ENCODE assay signal across 28 cellular contexts in genomic region chr12:95515197-95515596, GRCh38. TPM values are rescaled to one million over a fixed set of nuclear protein-coding genes. Genes with fewer than 3 reads are reported as not detected.
A peak's percentile ranks its signal among the peaks of the same experiment; 100 is the strongest.
DNase-seq lines count a peak whose midpoint lies in the region; ATAC-seq, FAIRE-seq and TF ChIP-seq lines count a peak whose summit lies in the region.
"Had no signal": no experiment of that assay in that cellular context is flagged by ENCODE, and none has a peak within 500 bp of the region (broad histone marks: within the 10 kb centered on the region; RNA-seq: fewer than 3 reads in every experiment).

No MANE protein-coding gene starts in this region.

- no peak overlapping the region for H3K18ac ChIP-seq in H1 (ENCODE audit: extremely low read depth, low read length)

- H2BK5ac ChIP-seq in H1 (ENCODE audit: low read depth, low read length) = no peak overlapping the region

- TF ChIP-seq POLR2A in H1 (IDR thresholded peaks at IDR 0.05; ENCODE audit: control extremely low read depth in 1 of 2, low read depth in 2 of 2, low read length in 2 of 2) = 0 out of 3 replicates have a peak, but pooled peaks of 1 of the 2 experiments have one; percentile 38

- H3K27me3 ChIP-seq in CD8-positive, alpha-beta T cell (ENCODE audit: insufficient read depth, low read length) = no peaks in the 10 kb centered on the region
- H3K27me3 ChIP-seq in HUES48 (ENCODE audit: control insufficient read depth, insufficient read depth, low read length) (no peaks in the 10 kb centered on the region), H1 (replicated peaks in 1 of 4; ENCODE audit: control insufficient read depth in 3 of 4, extremely low read depth in 1 of 4, insufficient read depth in 3 of 4, low read length in 3 of 4) (no peaks in the 10 kb centered on the region)
- H3K27me3 ChIP-seq: BLaER1, SJSA1 had no signal

- no peaks in the 10 kb centered on the region for H3K4me1 ChIP-seq in CD8-positive, alpha-beta T cell (ENCODE audit: insufficient read depth, low read length)
- H3K4me1 ChIP-seq in HUES48 (ENCODE audit: control insufficient read depth, insufficient read depth, low read length) (no peaks in the 10 kb centered on the region), H1 (replicated peaks in 1 of 4; ENCODE audit: control insufficient read depth in 3 of 4, insufficient read depth in 4 of 4, low read length in 3 of 4) (no peaks in the 10 kb centered on the region)
- H3K4me1 ChIP-seq: BLaER1, SJSA1 had no signal

- no peak overlapping the region for H3K56ac ChIP-seq in H1 (replicated peaks; ENCODE audit: insufficient read length, low read depth, low read length)

- no peaks in the 10 kb centered on the region for H3K9me3 ChIP-seq in CD8-positive, alpha-beta T cell (ENCODE audit: low read length)
- no peaks in the 10 kb centered on the region for H3K9me3 ChIP-seq in HUES48 (ENCODE audit: control insufficient read depth, insufficient read depth, low read length)
- H3K9me3 ChIP-seq in H1 (ENCODE audit: insufficient read depth in 2 of 2, low read depth in 1 of 2, low read length in 1 of 2) = no peaks in the 10 kb centered on the region
- H3K9me3 ChIP-seq: BLaER1, Caco-2, SJSA1 had no signal

- peaks cover 22% of the 10 kb centered on the region for H3K36me3 ChIP-seq in CD8-positive, alpha-beta T cell (ENCODE audit: insufficient read depth, low read length)
- H3K36me3 ChIP-seq in HUES48 (ENCODE audit: control insufficient read depth, insufficient read depth, low read length) (peaks cover 89% of the 10 kb centered on the region), H1 (ENCODE audit: control insufficient read depth in 2 of 4, insufficient read depth in 4 of 4, low read length in 3 of 4) (peaks cover 10 to 66% (median 46%) of the 10 kb centered on the region in 4 experiments)

- H3K23me2 ChIP-seq in H1 (ENCODE audit: low read depth, low read length) = no peaks in the 10 kb centered on the region

- no peak for TF ChIP-seq CTCF in CD8-positive, alpha-beta T cell (IDR thresholded peaks at IDR 0.05)
- TF ChIP-seq CTCF in H1 (IDR thresholded peaks at IDR 0.05; ENCODE audit: control extremely low read depth in 1 of 3, insufficient read depth in 1 of 3, low read depth in 1 of 3, low read length in 3 of 3) = no peak
- no peak for TF ChIP-seq CTCF in progenitor cell of endocrine pancreas (IDR thresholded peaks at IDR 0.05; ENCODE audit: unreplicated experiment)

- CTCF ChIA-PET in CD8-positive, alpha-beta T cell (lab: Charles Lee) = no interaction called here
- CTCF ChIA-PET in H1 (lab: Charles Lee; ENCODE audit: partially characterized antibody) = interaction anchor here (0.6 to 1.8 kb wide), 4 partner anchors 19 to 280 kb away, joined by 3 to 8 read pairs (median 4); no protein-coding TSS in a partner anchor

- H3K27ac Mint-ChIP-seq in CD8-positive, alpha-beta T cell = peak overlapping the region; percentile 60
- peak overlapping the region; percentile 69 for H3K27ac Mint-ChIP-seq in progenitor cell of endocrine pancreas
- H3K27ac Mint-ChIP-seq: CD4-positive, CD25-positive, alpha-beta regulatory T cell had no signal

- H3K79me2 ChIP-seq in H1 (ENCODE audit: control insufficient read depth in 1 of 2, insufficient read depth in 2 of 2, low read length in 2 of 2) = no peaks in the 10 kb centered on the region

- no peak overlapping the region for H2BK20ac ChIP-seq in H1 (ENCODE audit: low read length)

- H3K4me3 ChIP-seq in CD8-positive, alpha-beta T cell (ENCODE audit: low read depth, low read length) = no peak overlapping the region
- no peak overlapping the region for H3K4me3 ChIP-seq in HUES48 (ENCODE audit: low read depth, low read length)
- H3K4me3 ChIP-seq in H1 (ENCODE audit: extremely low read depth in 1 of 4, insufficient read depth in 2 of 4, low read depth in 3 of 4, low read length in 4 of 4) = no peak overlapping the region
- H3K4me3 ChIP-seq: BLaER1, GM12878, SJSA1 had no signal

- no peak for FAIRE-seq in H1 (lab: Jason Lieb, UNC)
- FAIRE-seq: A204.1, GM12878, GM19239 had no signal

- no peak overlapping the region for H4K91ac ChIP-seq in H1 (replicated peaks; ENCODE audit: insufficient read length, low read length)

- POLR2A ChIA-PET in CD8-positive, alpha-beta T cell (lab: Charles Lee) = interaction anchor here (1.2 kb wide), 1 partner anchor 41 kb away, joined by 3 read pairs; the partner anchor contains the start of gene METAP2
- POLR2A ChIA-PET in H1 (lab: Charles Lee; ENCODE audit: partially characterized antibody) = interaction anchor here (0.6 to 2.2 kb wide), 12 partner anchors 9 to 157 kb away, joined by 3 to 9 read pairs (median 3); partner anchors contain the start of gene METAP2

- no peak for TF ChIP-seq RAD21 in H1 (IDR thresholded peaks at IDR 0.05 in 1 of 2, conservative IDR thresholded peaks at IDR 0.05 in 1 of 2; ENCODE audit: low read depth in 2 of 2, low read length in 2 of 2)

- H3K9ac ChIP-seq in HUES48 (ENCODE audit: low read depth, low read length) (no peak overlapping the region), H1 (replicated peaks in 1 of 4; ENCODE audit: extremely low read depth in 1 of 4, low read depth in 3 of 4, low read length in 3 of 4) (no peak overlapping the region)
- H3K9ac ChIP-seq: BLaER1 had no signal

- peaks cover 0 to 2% of the 10 kb centered on the region in 2 experiments for H4K20me1 ChIP-seq in H1 (replicated peaks in 1 of 2; ENCODE audit: control insufficient read depth in 1 of 2, insufficient read depth in 2 of 2, low read length in 2 of 2)
- H4K20me1 ChIP-seq: BLaER1 had no signal

- H3K4me2 ChIP-seq in H1 (ENCODE audit: insufficient read depth in 1 of 2, low read depth in 2 of 2, low read length in 2 of 2) = no peak overlapping the region
- H3K4me2 ChIP-seq: BLaER1 had no signal

- no peak overlapping the region for H4K8ac ChIP-seq in H1 (ENCODE audit: extremely low read depth, insufficient read depth, low read length)

- no peak for TF ChIP-seq EP300 in H1 (IDR thresholded peaks at IDR 0.05; ENCODE audit: borderline replicate concordance in 1 of 2, low read depth in 2 of 2, low read length in 2 of 2)

- H2AFZ ChIP-seq in H1 (ENCODE audit: low read length) = no peak overlapping the region

- no peak overlapping the region for H3K4me3 Mint-ChIP-seq in CD8-positive, alpha-beta T cell
- H3K4me3 Mint-ChIP-seq in progenitor cell of endocrine pancreas (ENCODE audit: low read depth) = no peak overlapping the region
- H3K4me3 Mint-ChIP-seq: CD4-positive, CD25-positive, alpha-beta regulatory T cell had no signal

- ATAC-seq in CD8-positive, alpha-beta T cell = no peak
- ATAC-seq in GM18909 (IDR thresholded peaks at IDR 0.05; ENCODE audit: poor library complexity, unreplicated experiment) = no peak
- no peak for ATAC-seq in HG03342 (IDR thresholded peaks at IDR 0.05; ENCODE audit: unreplicated experiment)
- ATAC-seq: GM12878 had no signal

- no peak overlapping the region for H2BK120ac ChIP-seq in H1 (replicated peaks; ENCODE audit: low read depth, low read length)

- no peak for DNase-seq in CD8-positive, alpha-beta T cell
- DNase-seq in H1 (ENCODE audit: low read depth in 1 of 2, low spot score in 2 of 2) = no peak
- no peak for DNase-seq in progenitor cell of endocrine pancreas (ENCODE audit: low spot score, unreplicated experiment)
- no peak for DNase-seq in activated CD4-positive, CD25-positive, alpha-beta regulatory T cell treated with anti-CD3 and anti-CD28 coated beads, Interleukin-2, amount 50 U/mL, for 72 hours
- DNase-seq: Caco-2; CD4-positive, CD25-positive, alpha-beta regulatory T cell; DMS 273 treated with DMSO at 0.1 percent for 48 hours; DMS79; EL; GDM1; H7; KG1; MM.1S; NCI-H2029 treated with DMSO at 0.1 percent for 48 hours; NCI-H226; NCI-H510A; NCI-H69; Right ventricle myocardium superior; RPMI8226 had no signal

- no peaks in the 10 kb centered on the region for H3K27me3 Mint-ChIP-seq in CD8-positive, alpha-beta T cell (ENCODE audit: low read depth)
- no peaks in the 10 kb centered on the region for H3K27me3 Mint-ChIP-seq in progenitor cell of endocrine pancreas
- H3K27me3 Mint-ChIP-seq: CD4-positive, CD25-positive, alpha-beta regulatory T cell had no signal

- H3K79me1 ChIP-seq in H1 (ENCODE audit: low read depth, low read length) = no peaks in the 10 kb centered on the region

- 86% methylated on average over 3 of the region's 3 CpGs; no CpG with 5 or more reads in 1 of the 2 experiments for WGBS in H1 (ENCODE audit: extremely low coverage in 1 of 2, insufficient coverage in 1 of 2, insufficient read length in 1 of 2, insufficient replicate concordance in 2 of 2, low coverage in 1 of 2, low lambda C conversion rate in 2 of 2, missing lambda C conversion rate in 1 of 2), 2 experiments

- no peak overlapping the region for H4K5ac ChIP-seq in H1 (ENCODE audit: insufficient read length, low read depth, low read length)

- H3K27ac ChIP-seq in CD8-positive, alpha-beta T cell (ENCODE audit: low read depth, low read length) = no peak overlapping the region
- H3K27ac ChIP-seq in HUES48 (ENCODE audit: low read depth, low read length) = peak overlapping the region; percentile 21
- H3K27ac ChIP-seq in H1 (ENCODE audit: low read depth, low read length) = no peak overlapping the region
- H3K27ac ChIP-seq: BLaER1, SJSA1 had no signal

- no peak overlapping the region for H2BK15ac ChIP-seq in H1 (ENCODE audit: low read length)

- H3K4ac ChIP-seq in H1 (replicated peaks; ENCODE audit: insufficient read length, low read depth, low read length) = no peak overlapping the region

- no peak overlapping the region for H3K23ac ChIP-seq in H1 (ENCODE audit: insufficient read length)

- no peak overlapping the region for H2BK12ac ChIP-seq in H1 (ENCODE audit: low read depth, low read length)

- H3K9me3 Mint-ChIP-seq in CD8-positive, alpha-beta T cell = no peaks in the 10 kb centered on the region
- H3K9me3 Mint-ChIP-seq in progenitor cell of endocrine pancreas (ENCODE audit: low read depth) = no peaks in the 10 kb centered on the region

- H3K14ac ChIP-seq in H1 (ENCODE audit: insufficient read length) = no peak overlapping the region

- H2AK5ac ChIP-seq in H1 (ENCODE audit: low read depth, low read length) = no peak overlapping the region

- peaks cover under 1% of the 10 kb centered on the region for H3K4me1 Mint-ChIP-seq in CD8-positive, alpha-beta T cell (ENCODE audit: low read depth)
- H3K4me1 Mint-ChIP-seq in progenitor cell of endocrine pancreas (ENCODE audit: low read depth) = peaks cover 5% of the 10 kb centered on the region

- peaks cover 66% of the 10 kb centered on the region for H3K36me3 Mint-ChIP-seq in CD8-positive, alpha-beta T cell
- H3K36me3 Mint-ChIP-seq in progenitor cell of endocrine pancreas (ENCODE audit: insufficient read depth) = peaks cover 25% of the 10 kb centered on the region

- intact Hi-C loops in CD8-positive, alpha-beta T cell (cut with DNase I, micrococcal nuclease) = no loop called here

RNA-seq across cellular contexts. Expression of gene USP44, which starts 36.1 kb away (rescaled TPM):
- total RNA-seq in CD8-positive, alpha-beta T cell = 1 to 10 TPM; 2.2 to 2.3 TPM
- total RNA-seq in H1 (2021; fragmentation: NEBNext Ultra II Directional; extraction: Animal tissue kit (Norgen Biotek cat#: 25700)) = 191 and 197 TPM in 2 replicates
- polyA plus RNA-seq in H1 (2011; rRNA removed) = 88.6 and 129 TPM in 2 replicates
- 102 TPM for polyA plus RNA-seq in H1 (2011; cell fraction: cytosol; rRNA removed)
- 62.2 TPM for polyA plus RNA-seq in H1 (2011; cell fraction: nucleus; rRNA removed)
- polyA plus RNA-seq in H1 (2012, experiment 1 of 2) = 96.7 to 143 TPM (median 115 TPM) in 4 replicates
- polyA plus RNA-seq in H1 (2012, experiment 2 of 2) = 7.8 TPM
- 140 TPM for polyA plus RNA-seq in H1 (2013, experiment 1 of 2)
- polyA plus RNA-seq in H1 (2013, experiment 2 of 2) = 167 TPM
- 566 and 846 TPM in 2 replicates for polyA minus RNA-seq in H1 (2011; rRNA and poly(A)+ RNA removed)
- 126 TPM for polyA minus RNA-seq in H1 (2011; cell fraction: cytosol; rRNA and poly(A)+ RNA removed)
- 167 TPM for polyA minus RNA-seq in H1 (2011; cell fraction: nucleus; rRNA and poly(A)+ RNA removed)
- 11.6 and 13.3 TPM in 2 replicates for total RNA-seq in progenitor cell of endocrine pancreas
- total RNA-seq: HT1080 had no signal

RNA-seq across cellular contexts. Expression of gene METAP2, which starts 41.2 kb away (rescaled TPM):
- 10 to 100 TPM; 68.3 to 69.9 TPM for total RNA-seq in CD8-positive, alpha-beta T cell
- total RNA-seq in H1 (2021; fragmentation: NEBNext Ultra II Directional; extraction: Animal tissue kit (Norgen Biotek cat#: 25700)) = 114 and 121 TPM in 2 replicates
- polyA plus RNA-seq in H1 (2011; rRNA removed) = 18.8 and 41.3 TPM in 2 replicates
- 81.8 TPM for polyA plus RNA-seq in H1 (2011; cell fraction: cytosol; rRNA removed)
- 12.5 TPM for polyA plus RNA-seq in H1 (2011; cell fraction: nucleus; rRNA removed)
- polyA plus RNA-seq in H1 (2012, experiment 1 of 2) = 108 to 204 TPM (median 130 TPM) in 4 replicates
- 11.9 TPM for polyA plus RNA-seq in H1 (2012, experiment 2 of 2)
- polyA plus RNA-seq in H1 (2013, experiment 1 of 2) = 109 TPM
- polyA plus RNA-seq in H1 (2013, experiment 2 of 2) = 102 TPM
- 29.8 and 49.3 TPM in 2 replicates for polyA minus RNA-seq in H1 (2011; rRNA and poly(A)+ RNA removed)
- polyA minus RNA-seq in H1 (2011; cell fraction: cytosol; rRNA and poly(A)+ RNA removed) = 34.5 TPM
- polyA minus RNA-seq in H1 (2011; cell fraction: nucleus; rRNA and poly(A)+ RNA removed) = 49.4 TPM
- total RNA-seq in progenitor cell of endocrine pancreas = 83.8 and 90.6 TPM in 2 replicates

Comparison
In these comparisons a context has a peak if more than half of its experiments do, and no peak if none do; other contexts are left out.
1. RNA of gene USP44, which starts 36.1 kb away (total RNA-seq): 191 to 197 TPM in H1; 11.6 to 13.3 TPM in progenitor cell of endocrine pancreas and 2.2 to 2.3 TPM in CD8-positive, alpha-beta T cell; every median in the first group is over 10 times any median in the second.